ENCODE assay signal across 2 cellular contexts in genomic region chr6:25596928-25597818, GRCh38.
A peak's percentile ranks its signal among the peaks of the same experiment; 100 is the strongest.
TF ChIP-seq lines count a peak whose summit lies in the region.

No MANE protein-coding gene starts in this region.

TF ChIP-seq in GM12878, 131 proteins besides CTCF, POLR2A, EP300 and RAD21:
- TF ChIP-seq PRDM15 (CRISPR knock-in tag; IDR thresholded peaks at IDR 0.05) (no peak), KDM1A (IDR thresholded peaks at IDR 0.05; ENCODE audit: borderline replicate concordance) (no peak), IKZF1 (conservative IDR thresholded peaks at IDR 0.05) (no peak), NR2C1 (IDR thresholded peaks at IDR 0.05) (no peak), HCFC1 (IDR thresholded peaks at IDR 0.05; ENCODE audit: low read length) (no peak), SP1 (IDR thresholded peaks at IDR 0.05; ENCODE audit: low read depth, low read length) (no peak), GABPA (IDR thresholded peaks at IDR 0.05; ENCODE audit: low read depth) (no peak), RB1 (IDR thresholded peaks at IDR 0.05; ENCODE audit: borderline replicate concordance) (no peak), BCLAF1 (IDR thresholded peaks at IDR 0.05) (no peak), CBFB (IDR thresholded peaks at IDR 0.05; ENCODE audit: low read depth) (no peak), NFIC (IDR thresholded peaks at IDR 0.05; ENCODE audit: low read depth, low read length) (no peak), CREB1 (IDR thresholded peaks at IDR 0.05; ENCODE audit: low read depth) (no peak), CREM (IDR thresholded peaks at IDR 0.05; ENCODE audit: low read depth) (no peak), FOXK2 (IDR thresholded peaks at IDR 0.05) (no peak), RELA (IDR thresholded peaks at IDR 0.05; ENCODE audit: borderline replicate concordance, partially characterized antibody) (no peak), SUZ12 (IDR thresholded peaks at IDR 0.05; ENCODE audit: unreplicated experiment) (no peak), SREBF2 (IDR thresholded peaks at IDR 0.05; ENCODE audit: low read length) (no peak), PKNOX1 (IDR thresholded peaks at IDR 0.05) (no peak)
- TF ChIP-seq, protein P1, sequence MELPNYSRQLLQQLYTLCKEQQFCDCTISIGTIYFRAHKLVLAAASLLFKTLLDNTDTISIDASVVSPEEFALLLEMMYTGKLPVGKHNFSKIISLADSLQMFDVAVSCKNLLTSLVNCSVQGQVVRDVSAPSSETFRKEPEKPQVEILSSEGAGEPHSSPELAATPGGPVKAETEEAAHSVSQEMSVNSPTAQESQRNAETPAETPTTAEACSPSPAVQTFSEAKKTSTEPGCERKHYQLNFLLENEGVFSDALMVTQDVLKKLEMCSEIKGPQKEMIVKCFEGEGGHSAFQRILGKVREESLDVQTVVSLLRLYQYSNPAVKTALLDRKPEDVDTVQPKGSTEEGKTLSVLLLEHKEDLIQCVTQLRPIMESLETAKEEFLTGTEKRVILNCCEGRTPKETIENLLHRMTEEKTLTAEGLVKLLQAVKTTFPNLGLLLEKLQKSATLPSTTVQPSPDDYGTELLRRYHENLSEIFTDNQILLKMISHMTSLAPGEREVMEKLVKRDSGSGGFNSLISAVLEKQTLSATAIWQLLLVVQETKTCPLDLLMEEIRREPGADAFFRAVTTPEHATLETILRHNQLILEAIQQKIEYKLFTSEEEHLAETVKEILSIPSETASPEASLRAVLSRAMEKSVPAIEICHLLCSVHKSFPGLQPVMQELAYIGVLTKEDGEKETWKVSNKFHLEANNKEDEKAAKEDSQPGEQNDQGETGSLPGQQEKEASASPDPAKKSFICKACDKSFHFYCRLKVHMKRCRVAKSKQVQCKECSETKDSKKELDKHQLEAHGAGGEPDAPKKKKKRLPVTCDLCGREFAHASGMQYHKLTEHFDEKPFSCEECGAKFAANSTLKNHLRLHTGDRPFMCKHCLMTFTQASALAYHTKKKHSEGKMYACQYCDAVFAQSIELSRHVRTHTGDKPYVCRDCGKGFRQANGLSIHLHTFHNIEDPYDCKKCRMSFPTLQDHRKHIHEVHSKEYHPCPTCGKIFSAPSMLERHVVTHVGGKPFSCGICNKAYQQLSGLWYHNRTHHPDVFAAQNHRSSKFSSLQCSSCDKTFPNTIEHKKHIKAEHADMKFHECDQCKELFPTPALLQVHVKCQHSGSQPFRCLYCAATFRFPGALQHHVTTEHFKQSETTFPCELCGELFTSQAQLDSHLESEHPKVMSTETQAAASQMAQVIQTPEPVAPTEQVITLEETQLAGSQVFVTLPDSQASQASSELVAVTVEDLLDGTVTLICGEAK (IDR thresholded peaks at IDR 0.05; ENCODE audit: borderline replicate concordance), result no peak

TF ChIP-seq in HepG2, 621 proteins besides CTCF, POLR2A, EP300 and RAD21 (continues in another document):
- TF ChIP-seq, protein P2, sequence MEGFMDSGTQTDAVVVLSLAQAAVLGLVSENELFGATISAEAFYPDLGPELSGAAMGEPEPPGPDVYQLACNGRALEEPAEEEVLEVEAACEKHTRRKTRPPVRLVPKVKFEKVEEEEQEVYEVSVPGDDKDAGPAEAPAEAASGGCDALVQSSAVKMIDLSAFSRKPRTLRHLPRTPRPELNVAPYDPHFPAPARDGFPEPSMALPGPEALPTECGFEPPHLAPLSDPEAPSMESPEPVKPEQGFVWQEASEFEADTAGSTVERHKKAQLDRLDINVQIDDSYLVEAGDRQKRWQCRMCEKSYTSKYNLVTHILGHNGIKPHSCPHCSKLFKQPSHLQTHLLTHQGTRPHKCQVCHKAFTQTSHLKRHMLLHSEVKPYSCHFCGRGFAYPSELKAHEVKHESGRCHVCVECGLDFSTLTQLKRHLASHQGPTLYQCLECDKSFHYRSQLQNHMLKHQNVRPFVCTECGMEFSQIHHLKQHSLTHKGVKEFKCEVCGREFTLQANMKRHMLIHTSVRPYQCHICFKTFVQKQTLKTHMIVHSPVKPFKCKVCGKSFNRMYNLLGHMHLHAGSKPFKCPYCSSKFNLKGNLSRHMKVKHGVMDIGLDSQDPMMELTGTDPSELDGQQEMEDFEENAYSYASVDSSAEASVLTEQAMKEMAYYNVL (CRISPR knock-in tag; IDR thresholded peaks at IDR 0.05; ENCODE audit: borderline replicate concordance), result peak; percentile 69; the same call in 1 of the 2 replicates
- TF ChIP-seq KAT8 (CRISPR knock-in tag; IDR thresholded peaks at IDR 0.05) (0 out of 2 replicates have a peak, but pooled peaks have one; percentile 30), PCBP1 (IDR thresholded peaks at IDR 0.05; ENCODE audit: borderline replicate concordance, low read depth, low read length) (no peak), ZNF282 (IDR thresholded peaks at IDR 0.05; ENCODE audit: partially characterized antibody) (no peak), JUND (CRISPR knock-in tag; IDR thresholded peaks at IDR 0.05) (no peak), CREB1 (IDR thresholded peaks at IDR 0.05) (no peak), CREB1 (CRISPR knock-in tag; IDR thresholded peaks at IDR 0.05) (peak; percentile 66), ZNF562 (CRISPR knock-in tag; IDR thresholded peaks at IDR 0.05; ENCODE audit: borderline replicate concordance) (no peak), ZNF660 (CRISPR knock-in tag; IDR thresholded peaks at IDR 0.05; ENCODE audit: borderline replicate concordance, low read depth) (no peak), KLF16 (CRISPR knock-in tag; IDR thresholded peaks at IDR 0.05) (peak in 1 of 2 experiments; percentile 80; a peak in 1 of 4 replicates), KLF6 (CRISPR knock-in tag; IDR thresholded peaks at IDR 0.05) (0 out of 2 replicates have a peak, but pooled peaks have one; percentile 52), ELF3 (CRISPR knock-in tag; IDR thresholded peaks at IDR 0.05) (0 out of 2 replicates have a peak, but pooled peaks have one; percentile 37), HDAC1 (CRISPR knock-in tag; IDR thresholded peaks at IDR 0.05) (peak; percentile 57; the same call in 1 of the 2 replicates), ELF4 (CRISPR knock-in tag; IDR thresholded peaks at IDR 0.05; ENCODE audit: borderline replicate concordance) (no peak), ZNF503 (CRISPR knock-in tag; IDR thresholded peaks at IDR 0.05) (0 out of 2 replicates have a peak, but pooled peaks have one; percentile 25), NCOA2 (CRISPR knock-in tag; IDR thresholded peaks at IDR 0.05) (peak; percentile 59; the same call in 1 of the 2 replicates), ATRX (CRISPR knock-in tag; IDR thresholded peaks at IDR 0.05; ENCODE audit: borderline replicate concordance) (no peak), ZNF496 (CRISPR knock-in tag; IDR thresholded peaks at IDR 0.05; ENCODE audit: insufficient replicate concordance) (no peak), HNF1A (IDR thresholded peaks at IDR 0.05; ENCODE audit: low read depth) (peak; percentile 57), HNF1A (CRISPR knock-in tag; IDR thresholded peaks at IDR 0.05; ENCODE audit: borderline replicate concordance) (no peak), ZNF780A (CRISPR knock-in tag; IDR thresholded peaks at IDR 0.05) (no peak), ZNF207 (IDR thresholded peaks at IDR 0.05; ENCODE audit: borderline replicate concordance) (no peak), MLLT10 (CRISPR knock-in tag; IDR thresholded peaks at IDR 0.05) (no peak), ZNF670 (CRISPR knock-in tag; IDR thresholded peaks at IDR 0.05; ENCODE audit: borderline replicate concordance) (peak; percentile 26; the same call in 1 of the 2 replicates), ZNF614 (CRISPR knock-in tag; IDR thresholded peaks at IDR 0.05; ENCODE audit: borderline replicate concordance) (no peak), IKZF5 (CRISPR knock-in tag; IDR thresholded peaks at IDR 0.05) (peak; percentile 43; the same call in 1 of the 2 replicates)
- TF ChIP-seq, protein P3, sequence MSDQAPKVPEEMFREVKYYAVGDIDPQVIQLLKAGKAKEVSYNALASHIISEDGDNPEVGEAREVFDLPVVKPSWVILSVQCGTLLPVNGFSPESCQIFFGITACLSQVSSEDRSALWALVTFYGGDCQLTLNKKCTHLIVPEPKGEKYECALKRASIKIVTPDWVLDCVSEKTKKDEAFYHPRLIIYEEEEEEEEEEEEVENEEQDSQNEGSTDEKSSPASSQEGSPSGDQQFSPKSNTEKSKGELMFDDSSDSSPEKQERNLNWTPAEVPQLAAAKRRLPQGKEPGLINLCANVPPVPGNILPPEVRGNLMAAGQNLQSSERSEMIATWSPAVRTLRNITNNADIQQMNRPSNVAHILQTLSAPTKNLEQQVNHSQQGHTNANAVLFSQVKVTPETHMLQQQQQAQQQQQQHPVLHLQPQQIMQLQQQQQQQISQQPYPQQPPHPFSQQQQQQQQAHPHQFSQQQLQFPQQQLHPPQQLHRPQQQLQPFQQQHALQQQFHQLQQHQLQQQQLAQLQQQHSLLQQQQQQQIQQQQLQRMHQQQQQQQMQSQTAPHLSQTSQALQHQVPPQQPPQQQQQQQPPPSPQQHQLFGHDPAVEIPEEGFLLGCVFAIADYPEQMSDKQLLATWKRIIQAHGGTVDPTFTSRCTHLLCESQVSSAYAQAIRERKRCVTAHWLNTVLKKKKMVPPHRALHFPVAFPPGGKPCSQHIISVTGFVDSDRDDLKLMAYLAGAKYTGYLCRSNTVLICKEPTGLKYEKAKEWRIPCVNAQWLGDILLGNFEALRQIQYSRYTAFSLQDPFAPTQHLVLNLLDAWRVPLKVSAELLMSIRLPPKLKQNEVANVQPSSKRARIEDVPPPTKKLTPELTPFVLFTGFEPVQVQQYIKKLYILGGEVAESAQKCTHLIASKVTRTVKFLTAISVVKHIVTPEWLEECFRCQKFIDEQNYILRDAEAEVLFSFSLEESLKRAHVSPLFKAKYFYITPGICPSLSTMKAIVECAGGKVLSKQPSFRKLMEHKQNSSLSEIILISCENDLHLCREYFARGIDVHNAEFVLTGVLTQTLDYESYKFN (CRISPR knock-in tag; conservative IDR thresholded peaks at IDR 0.05), result peak; percentile 66
- TF ChIP-seq, protein P4, sequence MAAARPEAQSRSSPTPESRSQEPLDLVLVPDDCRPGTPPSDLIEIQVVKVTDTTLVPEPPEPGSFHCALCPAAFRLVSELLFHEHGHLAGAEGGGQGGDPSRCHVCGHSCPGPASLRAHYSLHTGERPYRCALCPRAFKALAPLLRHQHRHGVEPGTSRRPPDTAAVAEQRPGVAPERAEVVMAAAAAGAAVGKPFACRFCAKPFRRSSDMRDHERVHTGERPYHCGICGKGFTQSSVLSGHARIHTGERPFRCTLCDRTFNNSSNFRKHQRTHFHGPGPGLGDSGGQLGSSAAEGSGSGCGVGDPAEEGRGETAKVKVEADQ (CRISPR knock-in tag; IDR thresholded peaks at IDR 0.05; ENCODE audit: borderline replicate concordance), result no peak
- TF ChIP-seq, protein P5, sequence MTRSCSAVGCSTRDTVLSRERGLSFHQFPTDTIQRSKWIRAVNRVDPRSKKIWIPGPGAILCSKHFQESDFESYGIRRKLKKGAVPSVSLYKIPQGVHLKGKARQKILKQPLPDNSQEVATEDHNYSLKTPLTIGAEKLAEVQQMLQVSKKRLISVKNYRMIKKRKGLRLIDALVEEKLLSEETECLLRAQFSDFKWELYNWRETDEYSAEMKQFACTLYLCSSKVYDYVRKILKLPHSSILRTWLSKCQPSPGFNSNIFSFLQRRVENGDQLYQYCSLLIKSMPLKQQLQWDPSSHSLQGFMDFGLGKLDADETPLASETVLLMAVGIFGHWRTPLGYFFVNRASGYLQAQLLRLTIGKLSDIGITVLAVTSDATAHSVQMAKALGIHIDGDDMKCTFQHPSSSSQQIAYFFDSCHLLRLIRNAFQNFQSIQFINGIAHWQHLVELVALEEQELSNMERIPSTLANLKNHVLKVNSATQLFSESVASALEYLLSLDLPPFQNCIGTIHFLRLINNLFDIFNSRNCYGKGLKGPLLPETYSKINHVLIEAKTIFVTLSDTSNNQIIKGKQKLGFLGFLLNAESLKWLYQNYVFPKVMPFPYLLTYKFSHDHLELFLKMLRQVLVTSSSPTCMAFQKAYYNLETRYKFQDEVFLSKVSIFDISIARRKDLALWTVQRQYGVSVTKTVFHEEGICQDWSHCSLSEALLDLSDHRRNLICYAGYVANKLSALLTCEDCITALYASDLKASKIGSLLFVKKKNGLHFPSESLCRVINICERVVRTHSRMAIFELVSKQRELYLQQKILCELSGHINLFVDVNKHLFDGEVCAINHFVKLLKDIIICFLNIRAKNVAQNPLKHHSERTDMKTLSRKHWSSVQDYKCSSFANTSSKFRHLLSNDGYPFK (CRISPR knock-in tag; IDR thresholded peaks at IDR 0.05; ENCODE audit: borderline replicate concordance), result no peak
